12 cellular contexts compared by ENCODE assay signal in the genomic region with DNA sequence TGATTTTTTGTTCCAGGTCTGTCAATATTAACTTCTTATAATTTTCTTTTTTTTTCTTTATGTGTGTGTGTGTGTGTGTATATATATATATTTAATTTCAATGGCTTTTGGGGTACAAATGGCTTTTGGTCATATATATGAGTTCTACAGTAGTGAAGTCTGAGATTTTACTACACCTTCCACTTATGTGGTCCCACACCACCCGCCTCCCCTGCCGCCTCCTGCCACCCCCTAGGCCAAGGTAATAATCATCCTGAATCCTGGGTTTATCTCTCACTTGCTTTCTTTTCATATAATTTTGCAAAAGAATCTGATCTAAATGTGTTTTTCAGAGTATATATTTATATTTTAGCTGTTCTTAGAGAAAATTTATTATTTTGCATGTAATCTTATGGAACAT. TPM values are rescaled to one million over a fixed set of nuclear protein-coding genes. Genes with fewer than 3 reads are reported as not detected.
A peak's percentile ranks its signal among the peaks of the same experiment; 100 is the strongest.
DNase-seq lines count a peak whose midpoint lies in the region; ATAC-seq and TF ChIP-seq lines count a peak whose summit lies in the region.
"Had no signal": no experiment of that assay in that cellular context is flagged by ENCODE, and none has a peak within 500 bp of the region (broad histone marks: within the 10 kb centered on the region; RNA-seq: fewer than 3 reads in every experiment).

No MANE protein-coding gene starts in this region.

- no peak for ATAC-seq in activated naive CD8-positive, alpha-beta T cell treated with anti-CD3 and anti-CD28 coated beads, Interleukin-2, amount 50 U/mL, for 24 hours
- ATAC-seq in memory B cell (ENCODE audit: low read depth) (no peak), GM19463 (IDR thresholded peaks at IDR 0.05; ENCODE audit: unreplicated experiment) (no peak)
- ATAC-seq: K562, mucosa of descending colon had no signal

- H3K36me3 ChIP-seq in brain microvascular endothelial cell (replicated peaks) (peaks cover 55% of the 10 kb centered on the region), tibial nerve (peaks cover 0 to 64% (median 13%) of the 10 kb centered on the region in 3 donors)

- H3K36me3 Mint-ChIP-seq in activated naive CD8-positive, alpha-beta T cell: peaks cover 2% of the 10 kb centered on the region
- H3K36me3 Mint-ChIP-seq in activated naive CD8-positive, alpha-beta T cell treated with anti-CD3 and anti-CD28 coated beads, Interleukin-2, amount 50 U/mL, for 24 hours (ENCODE audit: low read depth): peaks cover 51% of the 10 kb centered on the region
- H3K36me3 Mint-ChIP-seq in memory B cell: peaks cover 4% of the 10 kb centered on the region

- no peak for DNase-seq in activated naive CD8-positive, alpha-beta T cell treated with anti-CD3 and anti-CD28 coated beads, Interleukin-2, amount 50 U/mL, for 24 hours
- DNase-seq in brain microvascular endothelial cell (no peak), memory B cell (ENCODE audit: low spot score in 2 of 2) (no peak), tibial nerve (ENCODE audit: low spot score in 2 of 2) (peak in 1 of 2 donors; percentile 9), iPS-NIHi11 (ENCODE audit: low spot score) (no peak), NCI-H510A treated with DMSO at 0.1 percent for 48 hours (lab: John Stamatoyannopoulos, UW) (no peak)
- DNase-seq: aorta, mucosa of descending colon, retina had no signal

- H3K4me1 ChIP-seq in tibial nerve: peaks cover 0 to 98% (median 74%) of the 10 kb centered on the region in 4 donors

- in situ Hi-C loops in brain microvascular endothelial cell (cut with HindIII; ENCODE audit: low pct_ligation_motif_present, low sequenced_read_pairs): no loop called here

- peaks cover 83% of the 10 kb centered on the region for H3K4me1 Mint-ChIP-seq in activated naive CD8-positive, alpha-beta T cell (ENCODE audit: low read depth)
- peaks cover 85% of the 10 kb centered on the region for H3K4me1 Mint-ChIP-seq in activated naive CD8-positive, alpha-beta T cell treated with anti-CD3 and anti-CD28 coated beads, Interleukin-2, amount 50 U/mL, for 24 hours
- peaks cover 42% of the 10 kb centered on the region for H3K4me1 Mint-ChIP-seq in memory B cell

- no peak overlapping the region for H3K4me3 Mint-ChIP-seq in activated naive CD8-positive, alpha-beta T cell
- no peak overlapping the region for H3K4me3 Mint-ChIP-seq in activated naive CD8-positive, alpha-beta T cell treated with anti-CD3 and anti-CD28 coated beads, Interleukin-2, amount 50 U/mL, for 24 hours
- no peak overlapping the region for H3K4me3 Mint-ChIP-seq in memory B cell

- TF ChIP-seq CTCF in brain microvascular endothelial cell (IDR thresholded peaks at IDR 0.05; ENCODE audit: low read depth, low read length, missing control alignments): no peak
- no peak for TF ChIP-seq CTCF in tibial nerve (IDR thresholded peaks at IDR 0.05)

- H3K4me3 ChIP-seq in brain microvascular endothelial cell (ENCODE audit: low read depth, low read length): peak overlapping the region; percentile 16
- no peak overlapping the region for H3K4me3 ChIP-seq in tibial nerve
- H3K4me3 ChIP-seq: K562, mucosa of descending colon had no signal

- no peak for TF ChIP-seq EP300 in tibial nerve (IDR thresholded peaks at IDR 0.05)

- H3K9me3 ChIP-seq in tibial nerve: no peaks in the 10 kb centered on the region
- H3K9me3 ChIP-seq: mucosa of descending colon had no signal

- H3K27me3 Mint-ChIP-seq in activated naive CD8-positive, alpha-beta T cell: no peaks in the 10 kb centered on the region
- no peaks in the 10 kb centered on the region for H3K27me3 Mint-ChIP-seq in activated naive CD8-positive, alpha-beta T cell treated with anti-CD3 and anti-CD28 coated beads, Interleukin-2, amount 50 U/mL, for 24 hours
- no peaks in the 10 kb centered on the region for H3K27me3 Mint-ChIP-seq in memory B cell

- peak overlapping the region; percentile 86 for H3K27ac Mint-ChIP-seq in activated naive CD8-positive, alpha-beta T cell
- H3K27ac Mint-ChIP-seq in activated naive CD8-positive, alpha-beta T cell treated with anti-CD3 and anti-CD28 coated beads, Interleukin-2, amount 50 U/mL, for 24 hours: no peak overlapping the region
- H3K27ac Mint-ChIP-seq in memory B cell: peak overlapping the region; percentile 55

- H3K27ac ChIP-seq in brain microvascular endothelial cell: peak overlapping the region; percentile 38
- H3K27ac ChIP-seq in tibial nerve: peak overlapping the region in 3 of 4 donors; percentile 48 to 100 (median 98)

- H3K27me3 ChIP-seq in brain microvascular endothelial cell (replicated peaks) (no peaks in the 10 kb centered on the region), tibial nerve (no peaks in the 10 kb centered on the region)

- no peaks in the 10 kb centered on the region for H3K9me3 Mint-ChIP-seq in activated naive CD8-positive, alpha-beta T cell (ENCODE audit: low read depth)
- H3K9me3 Mint-ChIP-seq in activated naive CD8-positive, alpha-beta T cell treated with anti-CD3 and anti-CD28 coated beads, Interleukin-2, amount 50 U/mL, for 24 hours: no peaks in the 10 kb centered on the region
- no peaks in the 10 kb centered on the region for H3K9me3 Mint-ChIP-seq in memory B cell

- WGBS in tibial nerve, 2 donors: 87 to 89% methylated on average over 2 of the region's 2 CpGs

- TF ChIP-seq POLR2A in tibial nerve (IDR thresholded peaks at IDR 0.05): no peak

RNA-seq across cellular contexts. Expression of a gene that starts 11.1 kb away (rescaled TPM):
- 100 to 1,000 TPM; 427 to 571 (median 461) TPM for total RNA-seq in tibial nerve

RNA-seq across cellular contexts. Expression of a gene that starts 47.2 kb away (rescaled TPM):
- 100 to 1,000 TPM in 3 of 4 donors, 10 to 100 TPM in 1; 96.5 to 226 (median 128) TPM for total RNA-seq in tibial nerve

RNA-seq across cellular contexts. Expression of a gene that starts 51.2 kb away (rescaled TPM):
- total RNA-seq in tibial nerve: 10 to 100 TPM in 2 of 4 donors, 1 to 10 TPM in 2; 1.8 to 22.5 (median 8.5) TPM
